In the genomic region with DNA sequence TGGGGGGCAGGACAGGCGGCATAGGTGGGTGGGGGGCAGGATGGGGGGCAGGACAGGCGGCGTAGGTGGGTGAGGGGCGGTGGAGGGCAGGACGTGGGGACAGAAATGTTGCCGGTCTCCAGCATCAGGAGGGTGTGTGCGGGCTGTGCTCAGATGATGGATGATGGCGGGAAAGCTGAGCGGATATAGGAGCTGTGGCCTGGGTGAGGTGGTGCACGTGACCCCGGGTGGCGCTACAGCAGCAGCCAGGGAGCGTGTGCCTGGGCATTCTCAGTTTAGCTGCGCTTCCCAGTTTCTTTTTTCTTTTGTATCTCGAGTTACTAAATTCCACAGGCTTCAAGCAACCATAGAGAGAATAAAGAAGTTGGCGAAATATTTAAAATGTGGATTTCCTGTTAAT, we compare ENCODE assay signal across 2 cellular contexts.
A peak's percentile ranks its signal among the peaks of the same experiment; 100 is the strongest.
TF ChIP-seq lines count a peak whose summit lies in the region.

No MANE protein-coding gene starts in this region.

TF ChIP-seq in GM23338, 12 proteins besides CTCF, POLR2A, EP300 and RAD21 (continues in another document):
- TF ChIP-seq ZNF331 (CRISPR knock-in tag; IDR thresholded peaks at IDR 0.05; ENCODE audit: low read depth) (no peak), ZNF114 (CRISPR knock-in tag; IDR thresholded peaks at IDR 0.05) (no peak), NANOG (IDR thresholded peaks at IDR 0.05; ENCODE audit: borderline replicate concordance) (no peak), CREB1 (CRISPR knock-in tag; IDR thresholded peaks at IDR 0.05; ENCODE audit: low read depth) (no peak), STAT1 (IDR thresholded peaks at IDR 0.05; ENCODE audit: unreplicated experiment) (no peak), JUNB (IDR thresholded peaks at IDR 0.05; ENCODE audit: unreplicated experiment) (no peak), POLR2AphosphoS5 (IDR thresholded peaks at IDR 0.05; ENCODE audit: low read depth) (no peak)
- TF ChIP-seq, protein P1, sequence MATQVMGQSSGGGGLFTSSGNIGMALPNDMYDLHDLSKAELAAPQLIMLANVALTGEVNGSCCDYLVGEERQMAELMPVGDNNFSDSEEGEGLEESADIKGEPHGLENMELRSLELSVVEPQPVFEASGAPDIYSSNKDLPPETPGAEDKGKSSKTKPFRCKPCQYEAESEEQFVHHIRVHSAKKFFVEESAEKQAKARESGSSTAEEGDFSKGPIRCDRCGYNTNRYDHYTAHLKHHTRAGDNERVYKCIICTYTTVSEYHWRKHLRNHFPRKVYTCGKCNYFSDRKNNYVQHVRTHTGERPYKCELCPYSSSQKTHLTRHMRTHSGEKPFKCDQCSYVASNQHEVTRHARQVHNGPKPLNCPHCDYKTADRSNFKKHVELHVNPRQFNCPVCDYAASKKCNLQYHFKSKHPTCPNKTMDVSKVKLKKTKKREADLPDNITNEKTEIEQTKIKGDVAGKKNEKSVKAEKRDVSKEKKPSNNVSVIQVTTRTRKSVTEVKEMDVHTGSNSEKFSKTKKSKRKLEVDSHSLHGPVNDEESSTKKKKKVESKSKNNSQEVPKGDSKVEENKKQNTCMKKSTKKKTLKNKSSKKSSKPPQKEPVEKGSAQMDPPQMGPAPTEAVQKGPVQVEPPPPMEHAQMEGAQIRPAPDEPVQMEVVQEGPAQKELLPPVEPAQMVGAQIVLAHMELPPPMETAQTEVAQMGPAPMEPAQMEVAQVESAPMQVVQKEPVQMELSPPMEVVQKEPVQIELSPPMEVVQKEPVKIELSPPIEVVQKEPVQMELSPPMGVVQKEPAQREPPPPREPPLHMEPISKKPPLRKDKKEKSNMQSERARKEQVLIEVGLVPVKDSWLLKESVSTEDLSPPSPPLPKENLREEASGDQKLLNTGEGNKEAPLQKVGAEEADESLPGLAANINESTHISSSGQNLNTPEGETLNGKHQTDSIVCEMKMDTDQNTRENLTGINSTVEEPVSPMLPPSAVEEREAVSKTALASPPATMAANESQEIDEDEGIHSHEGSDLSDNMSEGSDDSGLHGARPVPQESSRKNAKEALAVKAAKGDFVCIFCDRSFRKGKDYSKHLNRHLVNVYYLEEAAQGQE (IDR thresholded peaks at IDR 0.05; ENCODE audit: unreplicated experiment), result no peak
- TF ChIP-seq, protein P2, sequence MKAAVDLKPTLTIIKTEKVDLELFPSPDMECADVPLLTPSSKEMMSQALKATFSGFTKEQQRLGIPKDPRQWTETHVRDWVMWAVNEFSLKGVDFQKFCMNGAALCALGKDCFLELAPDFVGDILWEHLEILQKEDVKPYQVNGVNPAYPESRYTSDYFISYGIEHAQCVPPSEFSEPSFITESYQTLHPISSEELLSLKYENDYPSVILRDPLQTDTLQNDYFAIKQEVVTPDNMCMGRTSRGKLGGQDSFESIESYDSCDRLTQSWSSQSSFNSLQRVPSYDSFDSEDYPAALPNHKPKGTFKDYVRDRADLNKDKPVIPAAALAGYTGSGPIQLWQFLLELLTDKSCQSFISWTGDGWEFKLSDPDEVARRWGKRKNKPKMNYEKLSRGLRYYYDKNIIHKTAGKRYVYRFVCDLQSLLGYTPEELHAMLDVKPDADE (IDR thresholded peaks at IDR 0.05), result no peak
- TF ChIP-seq, protein P3, sequence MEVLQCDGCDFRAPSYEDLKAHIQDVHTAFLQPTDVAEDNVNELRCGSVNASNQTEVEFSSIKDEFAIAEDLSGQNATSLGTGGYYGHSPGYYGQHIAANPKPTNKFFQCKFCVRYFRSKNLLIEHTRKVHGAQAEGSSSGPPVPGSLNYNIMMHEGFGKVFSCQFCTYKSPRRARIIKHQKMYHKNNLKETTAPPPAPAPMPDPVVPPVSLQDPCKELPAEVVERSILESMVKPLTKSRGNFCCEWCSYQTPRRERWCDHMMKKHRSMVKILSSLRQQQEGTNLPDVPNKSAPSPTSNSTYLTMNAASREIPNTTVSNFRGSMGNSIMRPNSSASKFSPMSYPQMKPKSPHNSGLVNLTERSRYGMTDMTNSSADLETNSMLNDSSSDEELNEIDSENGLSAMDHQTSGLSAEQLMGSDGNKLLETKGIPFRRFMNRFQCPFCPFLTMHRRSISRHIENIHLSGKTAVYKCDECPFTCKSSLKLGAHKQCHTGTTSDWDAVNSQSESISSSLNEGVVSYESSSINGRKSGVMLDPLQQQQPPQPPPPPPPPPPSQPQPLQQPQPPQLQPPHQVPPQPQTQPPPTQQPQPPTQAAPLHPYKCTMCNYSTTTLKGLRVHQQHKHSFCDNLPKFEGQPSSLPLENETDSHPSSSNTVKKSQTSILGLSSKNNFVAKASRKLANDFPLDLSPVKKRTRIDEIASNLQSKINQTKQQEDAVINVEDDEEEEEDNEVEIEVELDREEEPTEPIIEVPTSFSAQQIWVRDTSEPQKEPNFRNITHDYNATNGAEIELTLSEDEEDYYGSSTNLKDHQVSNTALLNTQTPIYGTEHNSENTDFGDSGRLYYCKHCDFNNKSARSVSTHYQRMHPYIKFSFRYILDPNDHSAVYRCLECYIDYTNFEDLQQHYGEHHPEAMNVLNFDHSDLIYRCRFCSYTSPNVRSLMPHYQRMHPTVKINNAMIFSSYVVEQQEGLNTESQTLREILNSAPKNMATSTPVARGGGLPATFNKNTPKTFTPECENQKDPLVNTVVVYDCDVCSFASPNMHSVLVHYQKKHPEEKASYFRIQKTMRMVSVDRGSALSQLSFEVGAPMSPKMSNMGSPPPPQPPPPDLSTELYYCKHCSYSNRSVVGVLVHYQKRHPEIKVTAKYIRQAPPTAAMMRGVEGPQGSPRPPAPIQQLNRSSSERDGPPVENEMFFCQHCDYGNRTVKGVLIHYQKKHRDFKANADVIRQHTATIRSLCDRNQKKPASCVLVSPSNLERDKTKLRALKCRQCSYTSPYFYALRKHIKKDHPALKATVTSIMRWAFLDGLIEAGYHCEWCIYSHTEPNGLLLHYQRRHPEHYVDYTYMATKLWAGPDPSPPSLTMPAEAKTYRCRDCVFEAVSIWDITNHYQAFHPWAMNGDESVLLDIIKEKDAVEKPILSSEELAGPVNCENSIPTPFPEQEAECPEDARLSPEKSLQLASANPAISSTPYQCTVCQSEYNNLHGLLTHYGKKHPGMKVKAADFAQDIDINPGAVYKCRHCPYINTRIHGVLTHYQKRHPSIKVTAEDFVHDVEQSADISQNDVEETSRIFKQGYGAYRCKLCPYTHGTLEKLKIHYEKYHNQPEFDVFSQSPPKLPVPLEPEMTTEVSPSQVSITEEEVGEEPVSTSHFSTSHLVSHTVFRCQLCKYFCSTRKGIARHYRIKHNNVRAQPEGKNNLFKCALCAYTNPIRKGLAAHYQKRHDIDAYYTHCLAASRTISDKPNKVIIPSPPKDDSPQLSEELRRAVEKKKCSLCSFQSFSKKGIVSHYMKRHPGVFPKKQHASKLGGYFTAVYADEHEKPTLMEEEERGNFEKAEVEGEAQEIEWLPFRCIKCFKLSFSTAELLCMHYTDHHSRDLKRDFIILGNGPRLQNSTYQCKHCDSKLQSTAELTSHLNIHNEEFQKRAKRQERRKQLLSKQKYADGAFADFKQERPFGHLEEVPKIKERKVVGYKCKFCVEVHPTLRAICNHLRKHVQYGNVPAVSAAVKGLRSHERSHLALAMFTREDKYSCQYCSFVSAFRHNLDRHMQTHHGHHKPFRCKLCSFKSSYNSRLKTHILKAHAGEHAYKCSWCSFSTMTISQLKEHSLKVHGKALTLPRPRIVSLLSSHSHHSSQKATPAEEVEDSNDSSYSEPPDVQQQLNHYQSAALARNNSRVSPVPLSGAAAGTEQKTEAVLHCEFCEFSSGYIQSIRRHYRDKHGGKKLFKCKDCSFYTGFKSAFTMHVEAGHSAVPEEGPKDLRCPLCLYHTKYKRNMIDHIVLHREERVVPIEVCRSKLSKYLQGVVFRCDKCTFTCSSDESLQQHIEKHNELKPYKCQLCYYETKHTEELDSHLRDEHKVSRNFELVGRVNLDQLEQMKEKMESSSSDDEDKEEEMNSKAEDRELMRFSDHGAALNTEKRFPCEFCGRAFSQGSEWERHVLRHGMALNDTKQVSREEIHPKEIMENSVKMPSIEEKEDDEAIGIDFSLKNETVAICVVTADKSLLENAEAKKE (CRISPR knock-in tag; IDR thresholded peaks at IDR 0.05), result no peak

TF ChIP-seq in K562, 482 proteins besides CTCF, POLR2A, EP300 and RAD21:
- TF ChIP-seq XRCC5 (IDR thresholded peaks at IDR 0.05; ENCODE audit: low read depth, low read length), result no peak
- TF ChIP-seq, protein P4, sequence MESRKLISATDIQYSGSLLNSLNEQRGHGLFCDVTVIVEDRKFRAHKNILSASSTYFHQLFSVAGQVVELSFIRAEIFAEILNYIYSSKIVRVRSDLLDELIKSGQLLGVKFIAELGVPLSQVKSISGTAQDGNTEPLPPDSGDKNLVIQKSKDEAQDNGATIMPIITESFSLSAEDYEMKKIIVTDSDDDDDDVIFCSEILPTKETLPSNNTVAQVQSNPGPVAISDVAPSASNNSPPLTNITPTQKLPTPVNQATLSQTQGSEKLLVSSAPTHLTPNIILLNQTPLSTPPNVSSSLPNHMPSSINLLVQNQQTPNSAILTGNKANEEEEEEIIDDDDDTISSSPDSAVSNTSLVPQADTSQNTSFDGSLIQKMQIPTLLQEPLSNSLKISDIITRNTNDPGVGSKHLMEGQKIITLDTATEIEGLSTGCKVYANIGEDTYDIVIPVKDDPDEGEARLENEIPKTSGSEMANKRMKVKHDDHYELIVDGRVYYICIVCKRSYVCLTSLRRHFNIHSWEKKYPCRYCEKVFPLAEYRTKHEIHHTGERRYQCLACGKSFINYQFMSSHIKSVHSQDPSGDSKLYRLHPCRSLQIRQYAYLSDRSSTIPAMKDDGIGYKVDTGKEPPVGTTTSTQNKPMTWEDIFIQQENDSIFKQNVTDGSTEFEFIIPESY (CRISPR knock-in tag; IDR thresholded peaks at IDR 0.05), result 0 out of 2 replicates have a peak, but pooled peaks have one; percentile 41
- TF ChIP-seq, protein P5, sequence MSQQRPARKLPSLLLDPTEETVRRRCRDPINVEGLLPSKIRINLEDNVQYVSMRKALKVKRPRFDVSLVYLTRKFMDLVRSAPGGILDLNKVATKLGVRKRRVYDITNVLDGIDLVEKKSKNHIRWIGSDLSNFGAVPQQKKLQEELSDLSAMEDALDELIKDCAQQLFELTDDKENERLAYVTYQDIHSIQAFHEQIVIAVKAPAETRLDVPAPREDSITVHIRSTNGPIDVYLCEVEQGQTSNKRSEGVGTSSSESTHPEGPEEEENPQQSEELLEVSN (IDR thresholded peaks at IDR 0.05; ENCODE audit: borderline replicate concordance in 1 of 2, extremely low read depth in 1 of 2, insufficient read depth in 1 of 2, insufficient read length in 1 of 2, low read depth in 1 of 2, low read length in 1 of 2, poor library complexity in 1 of 2, severe bottlenecking in 1 of 2), result peak in 1 of 2 experiments; percentile 45
